7 cellular contexts compared by ENCODE assay signal in genomic region chr3:113212155-113212844, GRCh38. TPM values are rescaled to one million over a fixed set of nuclear protein-coding genes. Genes with fewer than 3 reads are reported as not detected.
DNase-seq lines count a peak whose midpoint lies in the region; ATAC-seq and TF ChIP-seq lines count a peak whose summit lies in the region.

No MANE protein-coding gene starts in this region.

- ATAC-seq in body of pancreas = peak; percentile 14
- no peak for ATAC-seq in HG02840 (IDR thresholded peaks at IDR 0.05; ENCODE audit: low FRiP score, unreplicated experiment)
- no peak for ATAC-seq in HG03175 (IDR thresholded peaks at IDR 0.05; ENCODE audit: unreplicated experiment)

- intact Hi-C loops in body of pancreas (cut with DNase I) = no loop called here
- intact Hi-C loops in stomach (cut with DNase I; ENCODE audit: low total_unique reads) = no loop called here

- no peak for TF ChIP-seq EP300 in stomach (IDR thresholded peaks at IDR 0.05)

- H3K4me1 ChIP-seq in body of pancreas = peaks cover 21% of the 10 kb centered on the region
- peaks cover 0 to 60% (median 22%) of the 10 kb centered on the region in 4 donors for H3K4me1 ChIP-seq in stomach

- H3K27ac ChIP-seq in body of pancreas = peak overlapping the region; percentile 75 to 89 (median 80)
- peak overlapping the region; percentile 84 to 92 (median 87) for H3K27ac ChIP-seq in stomach

- H3K36me3 ChIP-seq in body of pancreas (replicated peaks in 1 of 2; ENCODE audit: insufficient read depth in 1 of 2, low read depth in 2 of 2) (no peaks in the 10 kb centered on the region), kidney epithelial cell (ENCODE audit: control insufficient read depth, insufficient read depth, low read length) (no peaks in the 10 kb centered on the region), stomach (peaks cover 0 to 6% (median 0%) of the 10 kb centered on the region in 4 donors)

- H3K9me3 ChIP-seq in body of pancreas = no peaks in the 10 kb centered on the region
- no peaks in the 10 kb centered on the region for H3K9me3 ChIP-seq in stomach

- TF ChIP-seq POLR2A in body of pancreas (IDR thresholded peaks at IDR 0.05) (peak in 1 of 3 donors; percentile 7), stomach (IDR thresholded peaks at IDR 0.05) (no peak)

- TF ChIP-seq CTCF in GM10248 (IDR thresholded peaks at IDR 0.05; ENCODE audit: control extremely low read depth, extremely low read depth, low read depth, missing control alignments) (no peak), body of pancreas (IDR thresholded peaks at IDR 0.05) (no peak), kidney epithelial cell (IDR thresholded peaks at IDR 0.05; ENCODE audit: insufficient read depth, low read length, poor library complexity, severe bottlenecking) (no peak), stomach (IDR thresholded peaks at IDR 0.05) (no peak)

- H3K4me3 ChIP-seq in body of pancreas (peak overlapping the region; percentile 70), kidney epithelial cell (ENCODE audit: low read depth, low read length) (peak overlapping the region; percentile 85), stomach (peak overlapping the region; percentile 63 to 79 (median 77))

- WGBS in body of pancreas, 2 donors = 2 to 4% methylated on average over 25 to 60 of the region's 60 CpGs
- WGBS in stomach, 5 donors = 0 to 4% (median 2%) methylated on average over 30 to 60 of the region's 60 CpGs

- POLR2A ChIA-PET in GM10248 (lab: Yijun Ruan, JAX) = no interaction called here

- no peaks in the 10 kb centered on the region for H3K27me3 ChIP-seq in body of pancreas
- H3K27me3 ChIP-seq in kidney epithelial cell (ENCODE audit: control insufficient read depth, insufficient read depth, low read length) = peaks cover 5% of the 10 kb centered on the region
- H3K27me3 ChIP-seq in stomach = peaks cover 0 to 29% (median 22%) of the 10 kb centered on the region in 3 donors

- CTCF ChIA-PET in GM10248 (lab: Yijun Ruan, JAX) = no interaction called here

- DNase-seq in GM10248 (ENCODE audit: extremely low spot score) (peak; percentile 57), Kasumi-1 (lab: John Stamatoyannopoulos, UW) (peak; percentile 53 to 68), body of pancreas (peak; percentile 18 to 34 (median 24)), kidney epithelial cell (ENCODE audit: low read depth) (no peak), stomach (no peak)

RNA-seq across cellular contexts. Expression of gene BOC, which starts 0.9 kb away (rescaled TPM):
- total RNA-seq in body of pancreas (10 to 100 TPM; 22.7 to 29.6 TPM), kidney epithelial cell (3.4 and 4.7 TPM in 2 replicates), stomach (10 to 100 TPM in 4 of 5 donors, 1 to 10 TPM in 1; 9.8 to 51.3 (median 32.2) TPM)
- polyA plus RNA-seq in stomach = 10 to 100 TPM in 1 of 3 donors, 1 to 10 TPM in 2; 5.2 to 17.5 (median 8.8) TPM

Comparison
In these comparisons a context has a peak if more than half of its experiments do, and no peak if none do; other contexts are left out.
1. DNase-seq: peak in GM10248 (single experiment), Kasumi-1 (2 of 2) and body of pancreas (4 of 4); none in kidney epithelial cell (single experiment) and stomach (single experiment).
2. Peak in every context shown above with its lines, with median percentiles within 50 percentile points of each other: H3K4me3 ChIP-seq.